In genomic region chr12:12546314-12546772, GRCh38 we compare ENCODE assay signal across 16 cellular contexts. TPM values are rescaled to one million over a fixed set of nuclear protein-coding genes. Genes with fewer than 3 reads are reported as not detected.
DNase-seq lines count a peak whose midpoint lies in the region; ATAC-seq, FAIRE-seq and TF ChIP-seq lines count a peak whose summit lies in the region.
"Had no signal": no experiment of that assay in that cellular context is flagged by ENCODE, and none has a peak within 500 bp of the region (broad histone marks: within the 10 kb centered on the region; RNA-seq: fewer than 3 reads in every experiment).

No MANE protein-coding gene starts in this region.

- H3K9me3 ChIP-seq in OCI-LY1 (ENCODE audit: low read length) (no peaks in the 10 kb centered on the region), right lobe of liver (no peaks in the 10 kb centered on the region)
- H3K9me3 ChIP-seq: Peyer's patch had no signal

- no peak for DNase-seq in GM18507 (ENCODE audit: extremely low spot score, insufficient read length, low read depth)
- peak; percentile 86 for DNase-seq in HT-29 (ENCODE audit: low spot score)
- no peak for DNase-seq in right lobe of liver
- DNase-seq in stimulated activated CD4-positive, alpha-beta T cell treated with anti-CD3 and anti-CD28 coated beads, Interleukin-12 subunit alpha, Interleukin-12 subunit beta, amount 100 ng/mL, for 4 hours: no peak
- DNase-seq in mesothelial cell of epicardium (ENCODE audit: low spot score in 2 of 2, unreplicated experiment in 2 of 2): no peak
- DNase-seq: activated gamma-delta T cell treated with Interleukin-2 at 50 U/mL for 16 hours, heart right ventricle, kidney glomerular epithelial cell, Peyer's patch had no signal

- H3K9me3 Mint-ChIP-seq in mesothelial cell of epicardium: no peaks in the 10 kb centered on the region
- H3K9me3 Mint-ChIP-seq: dendritic cell treated with granulocyte-macrophage colony-stimulating factor and Interleukin-4, amounts not matched to agents 40 ng/mL and 50 ng/mL, for 4 days; stimulated activated naive CD8-positive, alpha-beta T cell treated with anti-CD3 and anti-CD28 coated beads, Interleukin-15, Interleukin-2, amounts not matched to agents 100 ng/mL and 50 ng/mL, for 24 hours had no signal

- H3K79me2 ChIP-seq in OCI-LY1 (ENCODE audit: insufficient read depth, low read length): no peaks in the 10 kb centered on the region

- intact Hi-C loops in right lobe of liver (cut with DNase I): no loop called here

- H3K36me3 Mint-ChIP-seq in mesothelial cell of epicardium: peaks cover 5% of the 10 kb centered on the region

- H3K4me3 Mint-ChIP-seq in mesothelial cell of epicardium: no peak overlapping the region
- H3K4me3 Mint-ChIP-seq: dendritic cell treated with granulocyte-macrophage colony-stimulating factor and Interleukin-4, amounts not matched to agents 40 ng/mL and 50 ng/mL, for 4 days; stimulated activated naive CD8-positive, alpha-beta T cell treated with anti-CD3 and anti-CD28 coated beads, Interleukin-15, Interleukin-2, amounts not matched to agents 100 ng/mL and 50 ng/mL, for 24 hours had no signal

- peak; percentile 84 for FAIRE-seq in GM18507 (lab: Jason Lieb, UNC)

- no peak overlapping the region for H3K4me2 ChIP-seq in OCI-LY1 (ENCODE audit: low read length)
- H3K4me2 ChIP-seq: BLaER1, smooth muscle cell had no signal

- H3K27ac Mint-ChIP-seq in mesothelial cell of epicardium: no peak overlapping the region
- H3K27ac Mint-ChIP-seq: dendritic cell treated with granulocyte-macrophage colony-stimulating factor and Interleukin-4, amounts not matched to agents 40 ng/mL and 50 ng/mL, for 4 days; stimulated activated naive CD8-positive, alpha-beta T cell treated with anti-CD3 and anti-CD28 coated beads, Interleukin-15, Interleukin-2, amounts not matched to agents 100 ng/mL and 50 ng/mL, for 24 hours had no signal

- no peak for TF ChIP-seq POLR2A in right lobe of liver (IDR thresholded peaks at IDR 0.05)

- no peak overlapping the region for H3K9ac ChIP-seq in OCI-LY1 (ENCODE audit: low read length)
- H3K9ac ChIP-seq: BLaER1, parathyroid adenoma had no signal

- H3K4me1 ChIP-seq in OCI-LY1 (ENCODE audit: insufficient read depth, low read length, severe bottlenecking) (peaks cover 65% of the 10 kb centered on the region), right lobe of liver (peaks cover 0 to 34% (median 0%) of the 10 kb centered on the region in 4 donors)
- H3K4me1 ChIP-seq: parathyroid adenoma, Peyer's patch had no signal

- H3K27me3 Mint-ChIP-seq in mesothelial cell of epicardium (ENCODE audit: low read depth): no peaks in the 10 kb centered on the region
- H3K27me3 Mint-ChIP-seq: dendritic cell treated with granulocyte-macrophage colony-stimulating factor and Interleukin-4, amounts not matched to agents 40 ng/mL and 50 ng/mL, for 4 days; stimulated activated naive CD8-positive, alpha-beta T cell treated with anti-CD3 and anti-CD28 coated beads, Interleukin-15, Interleukin-2, amounts not matched to agents 100 ng/mL and 50 ng/mL, for 24 hours had no signal

- 50% methylated on average over 1 of the region's 1 CpG for WGBS in right lobe of liver (ENCODE audit: insufficient coverage, low coverage, low lambda C conversion rate, missing lambda C conversion rate)

- TF ChIP-seq CTCF in OCI-LY1 (IDR thresholded peaks at IDR 0.05; ENCODE audit: low read length) (no peak), right lobe of liver (IDR thresholded peaks at IDR 0.05) (no peak), mesothelial cell of epicardium (IDR thresholded peaks at IDR 0.05; ENCODE audit: unreplicated experiment) (no peak)

- peak in 3 of 4 donors; percentile 15 to 38 (median 31) for ATAC-seq in right lobe of liver
- no peak for ATAC-seq in GM21526 (IDR thresholded peaks at IDR 0.05; ENCODE audit: low FRiP score, unreplicated experiment)
- ATAC-seq: heart right ventricle had no signal

- peaks cover 9% of the 10 kb centered on the region for H3K4me1 Mint-ChIP-seq in mesothelial cell of epicardium

- H3K36me3 ChIP-seq in OCI-LY1 (ENCODE audit: insufficient read depth, low read length) (no peaks in the 10 kb centered on the region), right lobe of liver (peaks cover 0 to 2% (median 0%) of the 10 kb centered on the region in 4 donors)
- H3K36me3 ChIP-seq: BLaER1, Peyer's patch had no signal

- no peak overlapping the region for H3K4me3 ChIP-seq in OCI-LY1 (ENCODE audit: low read depth, low read length, poor library complexity, severe bottlenecking)
- H3K4me3 ChIP-seq in right lobe of liver: no peak overlapping the region
- H3K4me3 ChIP-seq: BLaER1, heart right ventricle, Peyer's patch, smooth muscle cell had no signal

- H3K27ac ChIP-seq in OCI-LY1 (ENCODE audit: low read depth, low read length, poor library complexity, severe bottlenecking): peak overlapping the region; percentile 66
- H3K27ac ChIP-seq in right lobe of liver: peak overlapping the region in 1 of 3 donors; percentile 19
- H3K27ac ChIP-seq: BLaER1, heart right ventricle, parathyroid adenoma, Peyer's patch had no signal

- H3K27me3 ChIP-seq in OCI-LY1 (ENCODE audit: insufficient read depth, low read length) (no peaks in the 10 kb centered on the region), right lobe of liver (no peaks in the 10 kb centered on the region)
- H3K27me3 ChIP-seq: BLaER1, heart right ventricle, Peyer's patch had no signal

- H4K20me1 ChIP-seq in OCI-LY1 (ENCODE audit: insufficient read depth, low read length): no peaks in the 10 kb centered on the region
- H4K20me1 ChIP-seq: BLaER1 had no signal

- H3K9me2 ChIP-seq in OCI-LY1 (ENCODE audit: low read depth, low read length): no peaks in the 10 kb centered on the region

- no peaks in the 10 kb centered on the region for H3F3A ChIP-seq in OCI-LY1 (ENCODE audit: insufficient read depth, low read length)

- H2AFZ ChIP-seq in OCI-LY1 (ENCODE audit: low read length): no peak overlapping the region
- H2AFZ ChIP-seq: parathyroid adenoma had no signal

RNA-seq across cellular contexts. Expression of gene DUSP16, which starts 16.3 kb away (rescaled TPM):
- total RNA-seq in HT-29 (2014; rRNA removed; shearing (Covaris generic)): 9.2 and 11.3 TPM in 2 replicates
- 10 to 100 TPM; 41.9 to 74.2 (median 48.4) TPM for total RNA-seq in right lobe of liver
- 31.4 to 31.9 TPM (median 31.5 TPM) in 3 replicates for total RNA-seq in mesothelial cell of epicardium
